Comparison of ENCODE assay signal across 12 cellular contexts in the genomic region with DNA sequence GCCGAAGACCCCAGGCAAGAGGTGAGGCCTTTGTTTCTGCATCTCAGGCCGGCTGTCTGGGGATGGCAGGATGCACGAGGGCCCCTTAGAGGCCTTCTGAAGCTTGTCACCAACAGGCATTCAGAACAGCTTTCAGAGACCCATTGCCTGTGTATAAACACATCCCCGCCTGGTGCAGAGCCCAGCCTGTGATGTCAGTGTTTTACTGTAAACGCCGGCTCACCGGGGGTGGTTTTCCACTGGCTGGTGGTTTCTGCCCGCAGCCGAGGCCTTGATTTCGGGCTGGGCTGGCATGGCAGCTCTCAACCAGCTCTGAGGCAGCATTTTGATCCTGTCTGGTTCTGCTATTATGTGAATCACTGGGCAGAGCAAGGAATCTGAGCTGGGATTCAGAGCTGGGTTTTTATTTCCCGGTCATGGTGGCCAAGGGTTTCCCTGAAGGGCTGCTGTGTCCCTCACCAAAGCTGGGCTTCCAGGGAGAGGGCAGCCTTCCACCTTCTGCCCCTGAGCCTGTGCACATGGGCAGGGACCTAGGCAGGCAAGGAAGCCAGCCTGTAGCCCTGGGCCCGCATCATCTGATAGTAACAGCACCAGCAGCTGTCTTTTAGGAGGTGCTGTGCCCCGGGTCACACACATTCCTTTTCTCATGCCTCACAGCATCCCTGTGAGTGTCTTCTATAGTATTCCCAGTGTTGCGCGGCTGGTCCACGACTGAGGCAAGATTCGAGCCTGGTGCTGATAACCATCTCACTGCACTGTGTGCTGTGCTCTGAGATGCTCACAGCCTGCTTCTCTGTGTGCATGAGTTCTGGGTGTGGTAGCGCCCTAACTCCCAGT.
DNase-seq lines count a peak whose midpoint lies in the region; ATAC-seq, FAIRE-seq and TF ChIP-seq lines count a peak whose summit lies in the region.
"Had no signal": no experiment of that assay in that cellular context is flagged by ENCODE, and none has a peak within 500 bp of the region (broad histone marks: within the 10 kb centered on the region; RNA-seq: fewer than 3 reads in every experiment).

No MANE protein-coding gene starts in this region.

- no peak overlapping the region for H3K9ac ChIP-seq in mammary epithelial cell (ENCODE audit: insufficient read depth, low read length)

- H3K4me3 Mint-ChIP-seq in activated T-cell treated with anti-CD3 and anti-CD28 coated beads, Interleukin-2, amount 50 U/mL, for 24 hours, result no peak overlapping the region
- no peak overlapping the region for H3K4me3 Mint-ChIP-seq in activated T-cell treated with anti-CD3 and anti-CD28 coated beads, Interleukin-2, amount 50 U/mL, for 4 hours

- in situ Hi-C loops in mammary epithelial cell (cut with MboI; ENCODE audit: low sequenced_read_pairs in 2 of 2) (loop anchor here in 1 of 2 donors (10.0 kb wide), 1 partner anchor 289 kb away; no protein-coding TSS in a partner anchor), transverse colon (cut with MboI; ENCODE audit: low pct_ligation_motif_present in 1 of 4, low pct_unique_long_range_greater_than_20kb in 1 of 4, low sequenced_read_pairs in 3 of 4) (no loop called here)

- H3K36me3 ChIP-seq in mammary epithelial cell (ENCODE audit: insufficient read depth, low read length) (peaks cover 7% of the 10 kb centered on the region), transverse colon (peaks cover 0 to 13% (median 0%) of the 10 kb centered on the region in 4 donors)

- no peak overlapping the region for H2AFZ ChIP-seq in mammary epithelial cell (ENCODE audit: low read depth, low read length)
- H2AFZ ChIP-seq: PC-9 had no signal

- peak overlapping the region; percentile 60 for H3K27ac Mint-ChIP-seq in activated T-cell treated with anti-CD3 and anti-CD28 coated beads, Interleukin-2, amount 50 U/mL, for 24 hours

- H3K9me3 ChIP-seq in mammary epithelial cell (replicated peaks; ENCODE audit: insufficient read depth, low read length) (no peaks in the 10 kb centered on the region), transverse colon (no peaks in the 10 kb centered on the region)
- H3K9me3 ChIP-seq: A549 had no signal

- H3K79me2 ChIP-seq in mammary epithelial cell (ENCODE audit: insufficient read depth, low read length), result peaks cover 12% of the 10 kb centered on the region

- no peak overlapping the region for H3K4me2 ChIP-seq in mammary epithelial cell (ENCODE audit: insufficient read depth, low read depth, low read length)
- H3K4me2 ChIP-seq: A549, PC-9 had no signal

- ATAC-seq in activated T-cell treated with anti-CD3 and anti-CD28 coated beads, Interleukin-2, amount 50 U/mL, for 4 hours, result no peak
- ATAC-seq: A549, left ventricle myocardium superior had no signal

- peaks cover 50% of the 10 kb centered on the region for H3K36me3 Mint-ChIP-seq in activated T-cell treated with anti-CD3 and anti-CD28 coated beads, Interleukin-2, amount 50 U/mL, for 24 hours (ENCODE audit: low read depth)
- H3K36me3 Mint-ChIP-seq in activated T-cell treated with anti-CD3 and anti-CD28 coated beads, Interleukin-2, amount 50 U/mL, for 4 hours (ENCODE audit: insufficient read depth), result peaks cover 20% of the 10 kb centered on the region

- intact Hi-C loops in mammary epithelial cell (cut with micrococcal nuclease), result loop anchor here (2.0 kb wide), 1 partner anchor 247 kb away; no protein-coding TSS in a partner anchor
- intact Hi-C loops in transverse colon (cut with DNase I; ENCODE audit: low total_unique reads), result no loop called here

- no peaks in the 10 kb centered on the region for H3K9me3 Mint-ChIP-seq in activated T-cell treated with anti-CD3 and anti-CD28 coated beads, Interleukin-2, amount 50 U/mL, for 24 hours
- H3K9me3 Mint-ChIP-seq in activated T-cell treated with anti-CD3 and anti-CD28 coated beads, Interleukin-2, amount 50 U/mL, for 4 hours, result no peaks in the 10 kb centered on the region

- H3K27me3 ChIP-seq in mammary epithelial cell (ENCODE audit: insufficient read depth, low read length), result no peaks in the 10 kb centered on the region
- no peaks in the 10 kb centered on the region for H3K27me3 ChIP-seq in transverse colon

- no peak for TF ChIP-seq POLR2A in transverse colon (IDR thresholded peaks at IDR 0.05)

- 57% methylated on average over 17 of the region's 18 CpGs for WGBS in mammary epithelial cell (ENCODE audit: low coverage, missing lambda C conversion rate)
- WGBS in transverse colon (ENCODE audit: low coverage in 1 of 2), 2 donors, result 81% methylated on average over 18 of the region's 18 CpGs; no CpG with 5 or more reads in 1 of the 2 donors

- FAIRE-seq in HTR-8/SVneo (lab: Jason Lieb, UNC), result no peak
- FAIRE-seq: A549 had no signal

- H3K27me3 Mint-ChIP-seq in activated T-cell treated with anti-CD3 and anti-CD28 coated beads, Interleukin-2, amount 50 U/mL, for 24 hours, result no peaks in the 10 kb centered on the region
- H3K27me3 Mint-ChIP-seq in activated T-cell treated with anti-CD3 and anti-CD28 coated beads, Interleukin-2, amount 50 U/mL, for 4 hours (ENCODE audit: low read depth), result no peaks in the 10 kb centered on the region

- dilution Hi-C loops in mammary epithelial cell (cut with HindIII; ENCODE audit: low sequenced_read_pairs), result loop anchor here (5.0 kb wide), 1 partner anchor 106 kb away; no protein-coding TSS in a partner anchor

- no peak for DNase-seq in activated T-cell treated with anti-CD3 and anti-CD28 coated beads, Interleukin-2, amount 50 U/mL, for 24 hours
- no peak for DNase-seq in activated T-cell treated with anti-CD3 and anti-CD28 coated beads, Interleukin-2, amount 50 U/mL, for 4 hours
- no peak for DNase-seq in mammary epithelial cell
- DNase-seq in mucosa of gallbladder (ENCODE audit: low spot score), result peak; percentile 53
- peak; percentile 39 for DNase-seq in transverse colon
- no peak for DNase-seq in GOT3 (lab: John Stamatoyannopoulos, UW)
- no peak for DNase-seq in 8988T
- DNase-seq in HTR-8/SVneo (ENCODE audit: insufficient read length, low spot score), result no peak
- DNase-seq: left ventricle myocardium superior, NCI-H2081 treated with DMSO at 0.1 percent for 48 hours, PC-9 had no signal

- H3K4me1 ChIP-seq in mammary epithelial cell (ENCODE audit: insufficient read depth, low read length) (peaks cover 40% of the 10 kb centered on the region), transverse colon (peaks cover 0 to 37% (median 16%) of the 10 kb centered on the region in 4 donors)

- CTCF ChIA-PET in mammary epithelial cell (lab: Charles Lee; ENCODE audit: low non-redundant PET), result no interaction called here

- peaks cover 2% of the 10 kb centered on the region for H3K4me1 Mint-ChIP-seq in activated T-cell treated with anti-CD3 and anti-CD28 coated beads, Interleukin-2, amount 50 U/mL, for 24 hours (ENCODE audit: low read depth)
- H3K4me1 Mint-ChIP-seq in activated T-cell treated with anti-CD3 and anti-CD28 coated beads, Interleukin-2, amount 50 U/mL, for 4 hours (ENCODE audit: low read depth), result no peaks in the 10 kb centered on the region

- H3K4me3 ChIP-seq in mammary epithelial cell (replicated peaks in 1 of 3; ENCODE audit: insufficient read depth in 1 of 3, low read depth in 2 of 3, low read length in 3 of 3) (no peak overlapping the region), transverse colon (no peak overlapping the region)
- H3K4me3 ChIP-seq: A549, PC-9 had no signal

- TF ChIP-seq EP300 in transverse colon (IDR thresholded peaks at IDR 0.05; ENCODE audit: low read depth), result no peak

- H3K27ac ChIP-seq in mammary epithelial cell (ENCODE audit: insufficient read depth, low read depth, low read length) (peak overlapping the region; percentile 9), transverse colon (peak overlapping the region; percentile 60 to 82 (median 77))
- H3K27ac ChIP-seq: PC-9 had no signal

- TF ChIP-seq CTCF in mammary epithelial cell (conservative IDR thresholded peaks at IDR 0.05 in 1 of 2, IDR thresholded peaks at IDR 0.05 in 1 of 2; ENCODE audit: extremely low read depth in 1 of 2, insufficient read depth in 1 of 2, low read depth in 1 of 2, low read length in 2 of 2), result no peak
- no peak for TF ChIP-seq CTCF in transverse colon (IDR thresholded peaks at IDR 0.05)

- H4K20me1 ChIP-seq in mammary epithelial cell (ENCODE audit: insufficient read depth, low read length), result no peaks in the 10 kb centered on the region

- BruUV-seq in mammary epithelial cell (replicated peaks; lab: Mats Ljungman, UMichigan), result no TSS peak

Comparison
In these comparisons a context has a peak if more than half of its experiments do, and no peak if none do; other contexts are left out.
1. DNase-seq: peak in mucosa of gallbladder (single experiment) and transverse colon (single experiment); none in activated T-cell treated with anti-CD3 and anti-CD28 coated beads, Interleukin-2, amount 50 U/mL, for 24 hours (single experiment), activated T-cell treated with anti-CD3 and anti-CD28 coated beads, Interleukin-2, amount 50 U/mL, for 4 hours (single experiment), mammary epithelial cell (single experiment), GOT3 (single experiment), 8988T (single experiment) and HTR-8/SVneo (single experiment).